18 cellular contexts compared by ENCODE assay signal in genomic region chr12:50351120-50352043, GRCh38. TPM values are rescaled to one million over a fixed set of nuclear protein-coding genes. Genes with fewer than 3 reads are reported as not detected.
DNase-seq lines count a peak whose midpoint lies in the region; TF ChIP-seq lines count a peak whose summit lies in the region.
"Had no signal": no experiment of that assay in that cellular context is flagged by ENCODE, and none has a peak within 500 bp of the region (broad histone marks: within the 10 kb centered on the region; RNA-seq: fewer than 3 reads in every experiment).

No MANE protein-coding gene starts in this region.

- no peaks in the 10 kb centered on the region for H3K9me3 Mint-ChIP-seq in Calu3 (ENCODE audit: low read depth, unreplicated experiment)
- H3K9me3 Mint-ChIP-seq: dendritic cell treated with granulocyte-macrophage colony-stimulating factor and Interleukin-4, amounts not matched to agents 40 ng/mL and 50 ng/mL, for 4 days; stimulated activated naive B cell treated with anti-CD40 and anti-IgM and Interleukin-4, amounts not matched to agents 10 μg/mL and 1 μg/mL and 100 μg/mL, for 72 hours; T-helper 1 cell treated with Interleukin-12 subunit alpha and Interleukin-12 subunit beta and Interleukin-4 antibody, amounts not matched to agents 30 μg/mL and 1 μg/mL, for 36 hours had no signal

- H3K4me3 ChIP-seq in mucosa of stomach (ENCODE audit: low read length): no peak overlapping the region
- no peak overlapping the region for H3K4me3 ChIP-seq in smooth muscle cell

- peaks cover 10% of the 10 kb centered on the region for H3K4me1 ChIP-seq in mucosa of stomach (ENCODE audit: control insufficient read depth, insufficient read depth, low read length)
- H3K4me1 ChIP-seq in smooth muscle cell (ENCODE audit: low read depth): no peaks in the 10 kb centered on the region

- no peaks in the 10 kb centered on the region for H3K79me2 ChIP-seq in smooth muscle cell (ENCODE audit: low read depth)

- intact Hi-C loops in Calu3 (cut with micrococcal nuclease; ENCODE audit: unreplicated experiment): no loop called here

- peak overlapping the region; percentile 31 for H3K9ac ChIP-seq in mucosa of stomach (ENCODE audit: low read length)
- no peak overlapping the region for H3K9ac ChIP-seq in smooth muscle cell (ENCODE audit: low read depth)

- H3K27me3 ChIP-seq in mucosa of stomach (ENCODE audit: control insufficient read depth, insufficient read depth, low read length) (no peaks in the 10 kb centered on the region), smooth muscle cell (ENCODE audit: low read depth) (no peaks in the 10 kb centered on the region)

- no peak for TF ChIP-seq CTCF in Calu3 (IDR thresholded peaks at IDR 0.05; ENCODE audit: unreplicated experiment)
- TF ChIP-seq CTCF in smooth muscle cell (IDR thresholded peaks at IDR 0.05; ENCODE audit: borderline replicate concordance, insufficient read depth, poor library complexity, severe bottlenecking): no peak

- H3K27ac Mint-ChIP-seq in Calu3 (ENCODE audit: unreplicated experiment): no peak overlapping the region
- H3K27ac Mint-ChIP-seq: dendritic cell treated with granulocyte-macrophage colony-stimulating factor and Interleukin-4, amounts not matched to agents 40 ng/mL and 50 ng/mL, for 4 days; stimulated activated naive B cell treated with anti-CD40 and anti-IgM and Interleukin-4, amounts not matched to agents 10 μg/mL and 1 μg/mL and 100 μg/mL, for 72 hours; T-helper 1 cell treated with Interleukin-12 subunit alpha and Interleukin-12 subunit beta and Interleukin-4 antibody, amounts not matched to agents 30 μg/mL and 1 μg/mL, for 36 hours had no signal

- TF ChIP-seq POLR2A in erythroblast (IDR thresholded peaks at IDR 0.05; ENCODE audit: low read length): no peak

- no peaks in the 10 kb centered on the region for H4K20me1 ChIP-seq in smooth muscle cell (ENCODE audit: low read depth)

- H3K27me3 Mint-ChIP-seq in Calu3 (ENCODE audit: unreplicated experiment): no peaks in the 10 kb centered on the region
- H3K27me3 Mint-ChIP-seq: dendritic cell treated with granulocyte-macrophage colony-stimulating factor and Interleukin-4, amounts not matched to agents 40 ng/mL and 50 ng/mL, for 4 days; stimulated activated naive B cell treated with anti-CD40 and anti-IgM and Interleukin-4, amounts not matched to agents 10 μg/mL and 1 μg/mL and 100 μg/mL, for 72 hours had no signal

- BruUV-seq in Calu3 (replicated peaks; lab: Mats Ljungman, UMichigan): no TSS peak

- CTCF ChIA-PET in Calu3 (lab: Charles Lee): no interaction called here

- H3K9me3 ChIP-seq in mucosa of stomach (ENCODE audit: control insufficient read depth, low read length): no peaks in the 10 kb centered on the region
- H3K9me3 ChIP-seq in smooth muscle cell (replicated peaks; ENCODE audit: low read depth): no peaks in the 10 kb centered on the region

- 92% methylated on average over 11 of the region's 11 CpGs for WGBS in smooth muscle cell (ENCODE audit: low lambda C conversion rate)

- no peaks in the 10 kb centered on the region for H3F3A ChIP-seq in smooth muscle cell (ENCODE audit: low read depth)

- H3K4me1 Mint-ChIP-seq in Calu3 (ENCODE audit: low read depth, unreplicated experiment): no peaks in the 10 kb centered on the region
- H3K4me1 Mint-ChIP-seq: stimulated activated naive B cell treated with anti-CD40 and anti-IgM and Interleukin-4, amounts not matched to agents 10 μg/mL and 1 μg/mL and 100 μg/mL, for 72 hours had no signal

- no peak overlapping the region for H2AFZ ChIP-seq in smooth muscle cell (ENCODE audit: low read depth)

- DNase-seq in D341Med (ENCODE audit: low spot score): peak; percentile 39
- peak; percentile 66 for DNase-seq in NCI-H146 treated with DMSO at 0.1 percent for 48 hours (lab: John Stamatoyannopoulos, UW; ENCODE audit: unreplicated experiment)
- DNase-seq in erythroblast (lab: John Stamatoyannopoulos, UW): peak; percentile 15 to 48
- DNase-seq in activated gamma-delta T cell (lab: John Stamatoyannopoulos, UW): no peak
- no peak for DNase-seq in HK-2 (ENCODE audit: unreplicated experiment)
- DNase-seq in Calu3: no peak
- DNase-seq in smooth muscle cell (lab: John Stamatoyannopoulos, UW; ENCODE audit: unreplicated experiment): no peak
- DNase-seq: amniotic stem cell; C1 segment of cervical spinal cord; GDM1; NCI-H2171 treated with DMSO at 0.1 percent for 48 hours; stimulated activated CD4-positive, alpha-beta T cell treated with anti-CD3 and anti-CD28 coated beads, Interleukin-4, amount 100 ng/mL, for 4 hours; stimulated activated naive B cell treated with anti-CD40 and anti-IgM and Interleukin-4, amounts not matched to agents 10 μg/mL and 1 μg/mL and 100 μg/mL, for 72 hours had no signal

- no peaks in the 10 kb centered on the region for H3K36me3 Mint-ChIP-seq in Calu3 (ENCODE audit: insufficient read depth, unreplicated experiment)

- no peaks in the 10 kb centered on the region for H3K36me3 ChIP-seq in mucosa of stomach (ENCODE audit: control insufficient read depth, insufficient read depth, low read length)
- H3K36me3 ChIP-seq in smooth muscle cell (ENCODE audit: low read depth): no peaks in the 10 kb centered on the region

- no peak overlapping the region for H3K4me3 Mint-ChIP-seq in Calu3 (ENCODE audit: low read depth, unreplicated experiment)
- H3K4me3 Mint-ChIP-seq: dendritic cell treated with granulocyte-macrophage colony-stimulating factor and Interleukin-4, amounts not matched to agents 40 ng/mL and 50 ng/mL, for 4 days; stimulated activated naive B cell treated with anti-CD40 and anti-IgM and Interleukin-4, amounts not matched to agents 10 μg/mL and 1 μg/mL and 100 μg/mL, for 72 hours; T-helper 1 cell treated with Interleukin-12 subunit alpha and Interleukin-12 subunit beta and Interleukin-4 antibody, amounts not matched to agents 30 μg/mL and 1 μg/mL, for 36 hours had no signal

- H3K4me2 ChIP-seq in smooth muscle cell: no peak overlapping the region

- H3K27ac ChIP-seq in smooth muscle cell (ENCODE audit: low read depth): no peak overlapping the region

RNA-seq across cellular contexts. Expression of gene FAM186A, which starts 45.0 kb away (rescaled TPM):
- not detected in 2 replicates for total RNA-seq in Calu3 (2022)
- not detected in 2 replicates for total RNA-seq in smooth muscle cell
- not detected in 2 replicates for polyA plus RNA-seq in smooth muscle cell
- total RNA-seq: M059J, renal cortical epithelial cell had no signal

RNA-seq across cellular contexts. Expression of gene LARP4, which starts 49.3 kb away (rescaled TPM):
- total RNA-seq in Calu3 (2022): 57.7 and 67.6 TPM in 2 replicates
- 37.9 and 42.8 TPM in 2 replicates for total RNA-seq in smooth muscle cell
- polyA plus RNA-seq in smooth muscle cell: 11.7 and 16.2 TPM in 2 replicates

Comparison
In these comparisons a context has a peak if more than half of its experiments do, and no peak if none do; other contexts are left out.
1. DNase-seq: peak in D341Med (single experiment), NCI-H146 treated with DMSO at 0.1 percent for 48 hours (single experiment) and erythroblast (2 of 2); none in activated gamma-delta T cell (single experiment), HK-2 (single experiment), Calu3 (single experiment) and smooth muscle cell (single experiment).